1 cellular context compared by ENCODE assay signal in the genomic region with DNA sequence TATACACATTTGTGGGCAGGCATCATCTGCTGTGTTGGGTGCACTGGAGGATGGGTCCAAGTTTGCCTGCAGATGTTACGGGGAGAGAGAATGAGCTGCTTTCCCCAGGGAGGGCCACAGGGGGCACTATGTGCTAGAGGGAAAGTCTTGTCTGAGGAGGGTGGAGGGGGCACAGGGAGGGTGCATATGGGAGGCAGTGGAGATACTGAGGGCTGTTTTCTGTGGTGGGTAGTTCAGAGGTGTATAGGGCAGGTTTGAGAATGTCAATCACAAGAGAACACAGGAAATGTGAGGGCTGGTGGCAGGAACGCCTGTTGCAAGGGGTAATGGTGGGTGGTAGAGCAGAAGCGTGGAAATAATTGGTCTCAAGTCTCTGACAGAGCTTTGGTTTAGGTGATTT.
TF ChIP-seq lines count a peak whose summit lies in the region.

No MANE protein-coding gene starts in this region.

TF ChIP-seq in HepG2, 621 proteins besides CTCF, POLR2A, EP300 and RAD21:
- peak; percentile 33 for TF ChIP-seq STAG1 (CRISPR knock-in tag; IDR thresholded peaks at IDR 0.05)
- TF ChIP-seq, protein P1, sequence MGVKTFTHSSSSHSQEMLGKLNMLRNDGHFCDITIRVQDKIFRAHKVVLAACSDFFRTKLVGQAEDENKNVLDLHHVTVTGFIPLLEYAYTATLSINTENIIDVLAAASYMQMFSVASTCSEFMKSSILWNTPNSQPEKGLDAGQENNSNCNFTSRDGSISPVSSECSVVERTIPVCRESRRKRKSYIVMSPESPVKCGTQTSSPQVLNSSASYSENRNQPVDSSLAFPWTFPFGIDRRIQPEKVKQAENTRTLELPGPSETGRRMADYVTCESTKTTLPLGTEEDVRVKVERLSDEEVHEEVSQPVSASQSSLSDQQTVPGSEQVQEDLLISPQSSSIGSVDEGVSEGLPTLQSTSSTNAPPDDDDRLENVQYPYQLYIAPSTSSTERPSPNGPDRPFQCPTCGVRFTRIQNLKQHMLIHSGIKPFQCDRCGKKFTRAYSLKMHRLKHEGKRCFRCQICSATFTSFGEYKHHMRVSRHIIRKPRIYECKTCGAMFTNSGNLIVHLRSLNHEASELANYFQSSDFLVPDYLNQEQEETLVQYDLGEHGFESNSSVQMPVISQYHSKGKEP (CRISPR knock-in tag; IDR thresholded peaks at IDR 0.05), result no peak
